9 cellular contexts compared by ENCODE assay signal in genomic region chr17:45222994-45223540, GRCh38. TPM values are rescaled to one million over a fixed set of nuclear protein-coding genes. Genes with fewer than 3 reads are reported as not detected.
DNase-seq lines count a peak whose midpoint lies in the region; ATAC-seq and TF ChIP-seq lines count a peak whose summit lies in the region.
"Had no signal": no experiment of that assay in that cellular context is flagged by ENCODE, and none has a peak within 500 bp of the region (broad histone marks: within the 10 kb centered on the region; RNA-seq: fewer than 3 reads in every experiment).

No MANE protein-coding gene starts in this region.

- peak overlapping the region; percentile 99 for H3K27ac ChIP-seq in CD4-positive, alpha-beta T cell (ENCODE audit: low read depth, low read length)
- H3K27ac ChIP-seq: cardiac muscle cell had no signal

- H3K4me3 Mint-ChIP-seq in CD4-positive, alpha-beta T cell = peak overlapping the region; percentile 95
- H3K4me3 Mint-ChIP-seq in dendritic cell treated with granulocyte-macrophage colony-stimulating factor and Interleukin-4, amounts not matched to agents 40 ng/mL and 50 ng/mL, for 4 days = peak overlapping the region; percentile 93
- peak overlapping the region; percentile 90 for H3K4me3 Mint-ChIP-seq in natural killer cell treated with Interleukin-12 subunit alpha and Interleukin-12 subunit beta and Interleukin-15 and Interleukin-18, amount 100 ng/mL, for 72 hours

- ATAC-seq in CD4-positive, alpha-beta T cell (ENCODE audit: poor library complexity) = no peak
- ATAC-seq in natural killer cell treated with Interleukin-12 subunit alpha and Interleukin-12 subunit beta and Interleukin-15 and Interleukin-18, amount 100 ng/mL, for 72 hours = no peak
- ATAC-seq in HG02970 (IDR thresholded peaks at IDR 0.05; ENCODE audit: low FRiP score, unreplicated experiment) = no peak

- H3K36me3 Mint-ChIP-seq in CD4-positive, alpha-beta T cell (ENCODE audit: low read depth) = peaks cover 68% of the 10 kb centered on the region
- H3K36me3 Mint-ChIP-seq in dendritic cell treated with granulocyte-macrophage colony-stimulating factor and Interleukin-4, amounts not matched to agents 40 ng/mL and 50 ng/mL, for 4 days (ENCODE audit: low read depth) = peaks cover 60% of the 10 kb centered on the region
- H3K36me3 Mint-ChIP-seq in natural killer cell treated with Interleukin-12 subunit alpha and Interleukin-12 subunit beta and Interleukin-15 and Interleukin-18, amount 100 ng/mL, for 72 hours = no peaks in the 10 kb centered on the region

- H3K27me3 Mint-ChIP-seq in CD4-positive, alpha-beta T cell = no peaks in the 10 kb centered on the region
- no peaks in the 10 kb centered on the region for H3K27me3 Mint-ChIP-seq in dendritic cell treated with granulocyte-macrophage colony-stimulating factor and Interleukin-4, amounts not matched to agents 40 ng/mL and 50 ng/mL, for 4 days
- no peaks in the 10 kb centered on the region for H3K27me3 Mint-ChIP-seq in natural killer cell treated with Interleukin-12 subunit alpha and Interleukin-12 subunit beta and Interleukin-15 and Interleukin-18, amount 100 ng/mL, for 72 hours

- CTCF ChIA-PET in CD4-positive, alpha-beta T cell (lab: Charles Lee) = interaction anchor here (1.2 to 6.0 kb wide), 5 partner anchors 7 to 94 kb away, joined by 3 to 77 read pairs (median 6); partner anchors contain the start of gene MAP3K14

- H3K27me3 ChIP-seq in CD4-positive, alpha-beta T cell (ENCODE audit: control insufficient read depth, insufficient read depth, low read length) = no peaks in the 10 kb centered on the region

- intact Hi-C loops in CD4-positive, alpha-beta T cell (cut with DNase I, micrococcal nuclease) = loop anchor here (2.0 to 5.0 kb wide), 2 partner anchors 94 to 364 kb away; partner anchors contain the start of gene MAP3K14 (in 1 of the 2)
- intact Hi-C loops in dendritic cell treated with granulocyte-macrophage colony-stimulating factor and Interleukin-4, amounts not matched to agents 40 ng/mL and 50 ng/mL, for 4 days (cut with micrococcal nuclease) = no loop called here

- H3K4me3 ChIP-seq in Jurkat, Clone E6-1 (ENCODE audit: low read length) = peak overlapping the region; percentile 81

- POLR2A ChIA-PET in CD4-positive, alpha-beta T cell (lab: Charles Lee) = interaction anchor here (1.4 to 16.4 kb wide), 5 partner anchors 8 to 93 kb away, joined by 5 to 346 read pairs (median 29); partner anchors contain the start of genes HEXIM1 and HEXIM2

- no peak for DNase-seq in CD4-positive, alpha-beta T cell
- no peak for DNase-seq in Jurkat, Clone E6-1 (ENCODE audit: low read depth, low spot score)
- DNase-seq in natural killer cell treated with Interleukin-12 subunit alpha and Interleukin-12 subunit beta and Interleukin-15 and Interleukin-18, amount 100 ng/mL, for 72 hours (ENCODE audit: low spot score) = no peak
- no peak for DNase-seq in effector CD4-positive, alpha-beta T cell
- no peak for DNase-seq in SHP77 (lab: John Stamatoyannopoulos, UW)
- no peak for DNase-seq in NCI-H187 treated with DMSO at 0.1 percent for 48 hours (lab: John Stamatoyannopoulos, UW)

- no peaks in the 10 kb centered on the region for H3K9me3 Mint-ChIP-seq in CD4-positive, alpha-beta T cell
- no peaks in the 10 kb centered on the region for H3K9me3 Mint-ChIP-seq in dendritic cell treated with granulocyte-macrophage colony-stimulating factor and Interleukin-4, amounts not matched to agents 40 ng/mL and 50 ng/mL, for 4 days
- no peaks in the 10 kb centered on the region for H3K9me3 Mint-ChIP-seq in natural killer cell treated with Interleukin-12 subunit alpha and Interleukin-12 subunit beta and Interleukin-15 and Interleukin-18, amount 100 ng/mL, for 72 hours

- H3K4me1 Mint-ChIP-seq in CD4-positive, alpha-beta T cell (ENCODE audit: low read depth) = peaks cover 62% of the 10 kb centered on the region
- peaks cover 75% of the 10 kb centered on the region for H3K4me1 Mint-ChIP-seq in dendritic cell treated with granulocyte-macrophage colony-stimulating factor and Interleukin-4, amounts not matched to agents 40 ng/mL and 50 ng/mL, for 4 days (ENCODE audit: low read depth)
- H3K4me1 Mint-ChIP-seq in natural killer cell treated with Interleukin-12 subunit alpha and Interleukin-12 subunit beta and Interleukin-15 and Interleukin-18, amount 100 ng/mL, for 72 hours (ENCODE audit: low read depth in 2 of 2) = peaks cover 64 to 65% of the 10 kb centered on the region in 2 donors

- TF ChIP-seq CTCF in CD4-positive, alpha-beta T cell (IDR thresholded peaks at IDR 0.05) = no peak

- H3K27ac Mint-ChIP-seq in CD4-positive, alpha-beta T cell = peak overlapping the region; percentile 100
- H3K27ac Mint-ChIP-seq in dendritic cell treated with granulocyte-macrophage colony-stimulating factor and Interleukin-4, amounts not matched to agents 40 ng/mL and 50 ng/mL, for 4 days = peak overlapping the region; percentile 97
- H3K27ac Mint-ChIP-seq in natural killer cell treated with Interleukin-12 subunit alpha and Interleukin-12 subunit beta and Interleukin-15 and Interleukin-18, amount 100 ng/mL, for 72 hours = peak overlapping the region; percentile 100

- no peaks in the 10 kb centered on the region for H3K9me3 ChIP-seq in CD4-positive, alpha-beta T cell (ENCODE audit: control insufficient read depth, low read length)

RNA-seq across cellular contexts. Expression of gene FMNL1, which starts 1.4 kb away (rescaled TPM):
- total RNA-seq in CD4-positive, alpha-beta T cell = 100 to 1,000 TPM; 378 to 387 TPM
- 276 TPM for polyA plus RNA-seq in Jurkat, Clone E6-1 (2012; ENCODE audit: insufficient read depth, insufficient read length)
- total RNA-seq in natural killer cell treated with Interleukin-12 subunit alpha and Interleukin-12 subunit beta and Interleukin-15 and Interleukin-18, amount 100 ng/mL, for 72 hours = 100 to 1,000 TPM; 280 to 380 TPM

RNA-seq across cellular contexts. Expression of gene SPATA32, which starts 38.8 kb away (rescaled TPM):
- under 1 TPM; 0.20 to 0.27 TPM for total RNA-seq in CD4-positive, alpha-beta T cell
- polyA plus RNA-seq in Jurkat, Clone E6-1 (2012; ENCODE audit: insufficient read depth, insufficient read length) = not detected
- total RNA-seq in natural killer cell treated with Interleukin-12 subunit alpha and Interleukin-12 subunit beta and Interleukin-15 and Interleukin-18, amount 100 ng/mL, for 72 hours = under 1 TPM; 0.62 to 0.81 TPM
- polyA plus RNA-seq: cardiac muscle cell had no signal
